In genomic region chr1:247171875-247172563, GRCh38 we compare ENCODE assay signal across 8 cellular contexts. TPM values are rescaled to one million over a fixed set of nuclear protein-coding genes. Genes with fewer than 3 reads are reported as not detected.
DNase-seq lines count a peak whose midpoint lies in the region; ATAC-seq, FAIRE-seq and TF ChIP-seq lines count a peak whose summit lies in the region.
"Not testable (repeated sequence)": the region's sequence is repeated elsewhere in the genome, so short reads cannot be mapped to it uniquely, and the experiment has no call there.

Gene ZNF124, minus strand, starts transcription at chr1:247172020. Its CDS starts 143 bp downstream, at chr1:247171877.

- not testable (repeated sequence) for FAIRE-seq in bronchial epithelial cell (lab: Jason Lieb, UNC)

- H3K9me3 Mint-ChIP-seq in CD4-positive, alpha-beta T cell = not testable (repeated sequence)

- H2AFZ ChIP-seq in KMS-11 (ENCODE audit: low read depth); hepatocyte: not testable (repeated sequence)

- POLR2A ChIA-PET in CD4-positive, alpha-beta T cell (lab: Charles Lee) = not testable (repeated sequence)

- peak within 1 kb of the TSS; percentile 68 for H3K4me3 Mint-ChIP-seq in CD4-positive, alpha-beta T cell

- not testable (repeated sequence) for H4K20me1 ChIP-seq in KMS-11 (ENCODE audit: insufficient read depth); hepatocyte (ENCODE audit: insufficient read depth, poor library complexity, severe bottlenecking)

- H3K27ac Mint-ChIP-seq in CD4-positive, alpha-beta T cell = not testable (repeated sequence)

- not testable (repeated sequence) for H3K4me3 ChIP-seq in KMS-11 (IDR thresholded peaks at IDR 0.05; ENCODE audit: insufficient read depth, low read depth, low read length); bronchial epithelial cell (ENCODE audit: low read depth, low read length); hepatocyte

- peak within 1 kb of the TSS; percentile 41 for H3K4me2 ChIP-seq in KMS-11
- H3K4me2 ChIP-seq in hepatocyte = peak within 1 kb of the TSS; percentile 67

- H3K27me3 ChIP-seq in CD4-positive, alpha-beta T cell (ENCODE audit: control insufficient read depth, insufficient read depth, low read length); KMS-11 (ENCODE audit: insufficient read depth, low read depth); bronchial epithelial cell (ENCODE audit: control insufficient read depth, insufficient read depth, low read length); hepatocyte: not testable (repeated sequence)

- ATAC-seq in CD4-positive, alpha-beta T cell (ENCODE audit: poor library complexity) = peak; percentile 99
- peak; percentile 98 for ATAC-seq in GM19395 (IDR thresholded peaks at IDR 0.05; ENCODE audit: unreplicated experiment)
- ATAC-seq in HG02884 (IDR thresholded peaks at IDR 0.05; ENCODE audit: unreplicated experiment) = peak; percentile 99

- not testable (repeated sequence) for DNase-seq in CD4-positive, alpha-beta T cell; bronchial epithelial cell (ENCODE audit: low read depth); hepatocyte (ENCODE audit: low spot score); pulmonary artery endothelial cell (ENCODE audit: low read depth, low spot score)
- DNase-seq in SKM-1 treated with dmso at 0.1 percent for 144 hours (lab: John Stamatoyannopoulos, UW; ENCODE audit: unreplicated experiment) = peak; percentile 62

- WGBS in hepatocyte (ENCODE audit: low lambda C conversion rate, missing lambda C conversion rate) = 80% methylated on average over 3 of the region's 28 CpGs

- H3K27me3 Mint-ChIP-seq in CD4-positive, alpha-beta T cell = not testable (repeated sequence)

- CTCF ChIA-PET in CD4-positive, alpha-beta T cell (lab: Charles Lee) = not testable (repeated sequence)

- not testable (repeated sequence) for H3K4me1 ChIP-seq in KMS-11 (ENCODE audit: low read depth, poor library complexity, severe bottlenecking); hepatocyte (ENCODE audit: insufficient read depth)

- H3K4me1 Mint-ChIP-seq in CD4-positive, alpha-beta T cell (ENCODE audit: low read depth) = peaks cover 16% of the 10 kb centered on the region

- peaks cover 22% of the 10 kb centered on the region for H3K79me2 ChIP-seq in KMS-11 (ENCODE audit: insufficient read depth, low read depth)
- peaks cover 24% of the 10 kb centered on the region for H3K79me2 ChIP-seq in hepatocyte

- intact Hi-C loops in CD4-positive, alpha-beta T cell (cut with DNase I, micrococcal nuclease) = loop anchor here in 1 of 2 experiments (2.0 to 5.0 kb wide), 2 partner anchors 37 to 70 kb away; partner anchors contain the start of gene ZNF669

- H3K9me2 ChIP-seq in hepatocyte (replicated peaks; ENCODE audit: insufficient read depth) = not testable (repeated sequence)

- TF ChIP-seq CTCF in CD4-positive, alpha-beta T cell (IDR thresholded peaks at IDR 0.05); KMS-11 (conservative IDR thresholded peaks at IDR 0.05; ENCODE audit: low read depth, low read length); bronchial epithelial cell (IDR thresholded peaks at IDR 0.05; ENCODE audit: insufficient read depth, low read length, severe bottlenecking); hepatocyte (IDR thresholded peaks at IDR 0.05; ENCODE audit: poor library complexity): not testable (repeated sequence)

- not testable (repeated sequence) for H3K27ac ChIP-seq in CD4-positive, alpha-beta T cell (ENCODE audit: low read depth, low read length); KMS-11; hepatocyte

- H3K9ac ChIP-seq in KMS-11 = not testable (repeated sequence)

- H3K36me3 Mint-ChIP-seq in CD4-positive, alpha-beta T cell (ENCODE audit: low read depth) = peaks cover 23% of the 10 kb centered on the region

- not testable (repeated sequence) for H3K9me3 ChIP-seq in CD4-positive, alpha-beta T cell (ENCODE audit: control insufficient read depth, low read length); hepatocyte (ENCODE audit: low read depth)

- H3K36me3 ChIP-seq in KMS-11 (ENCODE audit: insufficient read depth); bronchial epithelial cell (ENCODE audit: control insufficient read depth, insufficient read depth, low read length); hepatocyte (replicated peaks; ENCODE audit: insufficient read depth, low read depth): not testable (repeated sequence)

RNA-seq across cellular contexts. Expression of gene ZNF124, which starts in this region (rescaled TPM):
- total RNA-seq in CD4-positive, alpha-beta T cell = 10 to 100 TPM; 18.3 to 20.0 TPM
- total RNA-seq in bronchial epithelial cell = 11.3 and 21.1 TPM in 2 replicates
- 74.2 and 108 TPM in 2 replicates for total RNA-seq in hepatocyte
- polyA plus RNA-seq in hepatocyte = 6.5 and 7.0 TPM in 2 replicates
- 50.2 and 68.5 TPM in 2 replicates for total RNA-seq in pulmonary artery endothelial cell
